ENCODE assay signal across 28 cellular contexts in genomic region chr20:53974785-53975555, GRCh38.
DNase-seq lines count a peak whose midpoint lies in the region; ATAC-seq, FAIRE-seq and TF ChIP-seq lines count a peak whose summit lies in the region.
"Had no signal": no experiment of that assay in that cellular context is flagged by ENCODE, and none has a peak within 500 bp of the region (broad histone marks: within the 10 kb centered on the region; RNA-seq: fewer than 3 reads in every experiment).

No MANE protein-coding gene starts in this region.

- in situ Hi-C loops in GM23248 (cut with MboI), result loop anchor here (25.0 kb wide), 1 partner anchor 212 kb away; no protein-coding TSS in a partner anchor

- H3K4me3 ChIP-seq in GM23248 (no peak overlapping the region), bronchial epithelial cell (ENCODE audit: low read depth, low read length) (no peak overlapping the region), lower leg skin (ENCODE audit: low read depth, poor library complexity, severe bottlenecking) (no peak overlapping the region), mucosa of descending colon (no peak overlapping the region)
- H3K4me3 ChIP-seq: BLaER1 treated with 17β-estradiol and CSF1 and Interleukin-3, amounts not matched to agents 10 nM and 100 nM; PC-9; SJCRH30 had no signal

- no peaks in the 10 kb centered on the region for H3K9me2 ChIP-seq in GM23248 (ENCODE audit: insufficient read depth)

- H3K27ac Mint-ChIP-seq in activated CD4-positive, alpha-beta T cell treated with anti-CD3 and anti-CD28 coated beads for 36 hours, result no peak overlapping the region
- H3K27ac Mint-ChIP-seq: CD4-positive, alpha-beta T cell had no signal

- H3K4me1 ChIP-seq in GM23248 (ENCODE audit: insufficient read depth) (0 out of 2 replicates have a peak, but pooled peaks cover 6% of the 10 kb centered on the region), mucosa of descending colon (ENCODE audit: low read depth) (no peaks in the 10 kb centered on the region)
- H3K4me1 ChIP-seq: BLaER1 treated with 17β-estradiol and CSF1 and Interleukin-3, amounts not matched to agents 10 nM and 100 nM; SJCRH30 had no signal

- no peak overlapping the region for H3K27ac ChIP-seq in GM23248
- H3K27ac ChIP-seq in substantia nigra (ENCODE audit: low read depth, low read length, poor library complexity, severe bottlenecking), result peak overlapping the region; percentile 45
- H3K27ac ChIP-seq: BLaER1 treated with 17β-estradiol and CSF1 and Interleukin-3, amounts not matched to agents 10 nM and 100 nM; KMS-11; PC-9; SJCRH30 had no signal

- H3F3A ChIP-seq in GM23248 (ENCODE audit: insufficient read depth), result peaks cover 13% of the 10 kb centered on the region; the same call in 1 of the 2 replicates

- no peak overlapping the region for H3K9ac ChIP-seq in GM23248
- H3K9ac ChIP-seq: BLaER1 treated with 17β-estradiol and CSF1 and Interleukin-3, amounts not matched to agents 10 nM and 100 nM; KMS-11 had no signal

- no peaks in the 10 kb centered on the region for H3K4me1 Mint-ChIP-seq in activated CD4-positive, alpha-beta T cell treated with anti-CD3 and anti-CD28 coated beads for 36 hours
- H3K4me1 Mint-ChIP-seq: IgD-negative memory B cell had no signal

- no peak for ATAC-seq in activated CD4-positive, alpha-beta T cell treated with anti-CD3 and anti-CD28 coated beads for 36 hours
- no peak for ATAC-seq in mucosa of descending colon
- ATAC-seq: HCT116, Right ventricle myocardium inferior, SK-N-SH treated with all-trans-retinoic acid at 6 μM for 48 hours had no signal

- no peaks in the 10 kb centered on the region for H3K36me3 Mint-ChIP-seq in activated CD4-positive, alpha-beta T cell treated with anti-CD3 and anti-CD28 coated beads for 36 hours (ENCODE audit: low read depth)

- H3K9me3 ChIP-seq in GM23248 (ENCODE audit: low read depth), result no peaks in the 10 kb centered on the region
- H3K9me3 ChIP-seq in mucosa of descending colon, result peaks cover 3% of the 10 kb centered on the region
- H3K9me3 ChIP-seq: SJCRH30 had no signal

- no peaks in the 10 kb centered on the region for H3K27me3 Mint-ChIP-seq in activated CD4-positive, alpha-beta T cell treated with anti-CD3 and anti-CD28 coated beads for 36 hours
- H3K27me3 Mint-ChIP-seq: CD4-positive, alpha-beta T cell; IgD-negative memory B cell had no signal

- H4K20me1 ChIP-seq in GM23248 (ENCODE audit: insufficient read depth), result no peaks in the 10 kb centered on the region
- H4K20me1 ChIP-seq: BLaER1 treated with 17β-estradiol and CSF1 and Interleukin-3, amounts not matched to agents 10 nM and 100 nM had no signal

- H3K27me3 ChIP-seq in GM23248 (replicated peaks; ENCODE audit: insufficient read depth) (no peaks in the 10 kb centered on the region), bronchial epithelial cell (ENCODE audit: control insufficient read depth, insufficient read depth, low read length) (no peaks in the 10 kb centered on the region)
- H3K27me3 ChIP-seq: BLaER1 treated with 17β-estradiol and CSF1 and Interleukin-3, amounts not matched to agents 10 nM and 100 nM; SJCRH30 had no signal

- intact Hi-C loops in lower leg skin (cut with DNase I; ENCODE audit: low total_unique reads) (no loop called here), mucosa of descending colon (cut with DNase I, micrococcal nuclease) (no loop called here)
- intact Hi-C loops in activated CD4-positive, alpha-beta T cell treated with anti-CD3 and anti-CD28 coated beads for 36 hours (cut with DNase I, micrococcal nuclease), result no loop called here

- H3K4me3 Mint-ChIP-seq in activated CD4-positive, alpha-beta T cell treated with anti-CD3 and anti-CD28 coated beads for 36 hours, result no peak overlapping the region
- H3K4me3 Mint-ChIP-seq: CD4-positive, alpha-beta T cell; IgD-negative memory B cell had no signal

- POLR2A ChIA-PET in activated CD4-positive, alpha-beta T cell treated with anti-CD3 and anti-CD28 coated beads for 36 hours (lab: Charles Lee), result no interaction called here

- peak overlapping the region; percentile 64 for H2AFZ ChIP-seq in GM23248
- H2AFZ ChIP-seq: PC-9 had no signal

- CTCF ChIA-PET in activated CD4-positive, alpha-beta T cell treated with anti-CD3 and anti-CD28 coated beads for 36 hours (lab: Charles Lee), result no interaction called here

- peaks cover 6% of the 10 kb centered on the region for H3K9me3 Mint-ChIP-seq in activated CD4-positive, alpha-beta T cell treated with anti-CD3 and anti-CD28 coated beads for 36 hours (ENCODE audit: low read depth)

- no peaks in the 10 kb centered on the region for H3K36me3 ChIP-seq in GM23248 (ENCODE audit: low read depth)
- H3K36me3 ChIP-seq in bronchial epithelial cell (ENCODE audit: control insufficient read depth, insufficient read depth, low read length), result no peaks in the 10 kb centered on the region
- no peaks in the 10 kb centered on the region for H3K36me3 ChIP-seq in mucosa of descending colon (ENCODE audit: low read depth)
- H3K36me3 ChIP-seq: BLaER1 treated with 17β-estradiol and CSF1 and Interleukin-3, amounts not matched to agents 10 nM and 100 nM; SJCRH30 had no signal

- DNase-seq in GM23248, result peak; percentile 30
- no peak for DNase-seq in bronchial epithelial cell (ENCODE audit: low read depth)
- DNase-seq in lower leg skin (ENCODE audit: low spot score in 2 of 2), result peak; percentile 25 to 87
- no peak for DNase-seq in substantia nigra (lab: John Stamatoyannopoulos, UW)
- no peak for DNase-seq in T-helper 2 cell
- no peak for DNase-seq in activated CD4-positive, alpha-beta T cell treated with anti-CD3 and anti-CD28 coated beads for 36 hours
- no peak for DNase-seq in mucosa of descending colon
- no peak for DNase-seq in OCI-M2 (lab: John Stamatoyannopoulos, UW; ENCODE audit: unreplicated experiment)
- DNase-seq: AML-193; CD4-positive, alpha-beta T cell; DMS79 treated with DMSO at 0.1 percent for 48 hours; GF-D8; MM.1S; NCI-H2029; NCI-H2171 treated with DMSO at 0.1 percent for 48 hours; NCI-H446; NCI-H526; NCI-H82; NK-92 treated with Interleukin-12 subunit alpha and Interleukin-12 subunit beta, amount 100 ng/mL, for 24 hours; SJCRH30 had no signal

- no peak overlapping the region for H3K4me2 ChIP-seq in GM23248 (ENCODE audit: unreplicated experiment)
- H3K4me2 ChIP-seq: BLaER1 treated with 17β-estradiol and CSF1 and Interleukin-3, amounts not matched to agents 10 nM and 100 nM; KMS-11; PC-9 had no signal

- H3K79me2 ChIP-seq in GM23248 (ENCODE audit: insufficient read depth), result no peaks in the 10 kb centered on the region

- TF ChIP-seq CTCF in bronchial epithelial cell (IDR thresholded peaks at IDR 0.05; ENCODE audit: insufficient read depth, low read length, severe bottlenecking), result no peak
- TF ChIP-seq CTCF in lower leg skin (IDR thresholded peaks at IDR 0.05), result no peak
- TF ChIP-seq CTCF in mucosa of descending colon (IDR thresholded peaks at IDR 0.05), result no peak

- no peak for TF ChIP-seq POLR2A in lower leg skin (IDR thresholded peaks at IDR 0.05)

- WGBS in GM23248 (ENCODE audit: low coverage in 1 of 2, low lambda C conversion rate in 2 of 2, missing lambda C conversion rate in 2 of 2), 2 experiments, result 69% methylated on average over 19 of the region's 19 CpGs
- WGBS in lower leg skin, 2 donors, result 82 to 84% methylated on average over 19 of the region's 19 CpGs

- FAIRE-seq in bronchial epithelial cell (lab: Jason Lieb, UNC), result peak; percentile 60
- FAIRE-seq: GM12892 had no signal

Comparison
In these comparisons a context has a peak if more than half of its experiments do, and no peak if none do; other contexts are left out.
1. DNase-seq: peak in GM23248 (single experiment) and lower leg skin (2 of 2); none in bronchial epithelial cell (single experiment), substantia nigra (0 of 49), T-helper 2 cell (0 of 5), activated CD4-positive, alpha-beta T cell treated with anti-CD3 and anti-CD28 coated beads for 36 hours (single experiment), mucosa of descending colon (0 of 3) and OCI-M2 (single experiment).